10 cellular contexts compared by ENCODE assay signal in the genomic region with DNA sequence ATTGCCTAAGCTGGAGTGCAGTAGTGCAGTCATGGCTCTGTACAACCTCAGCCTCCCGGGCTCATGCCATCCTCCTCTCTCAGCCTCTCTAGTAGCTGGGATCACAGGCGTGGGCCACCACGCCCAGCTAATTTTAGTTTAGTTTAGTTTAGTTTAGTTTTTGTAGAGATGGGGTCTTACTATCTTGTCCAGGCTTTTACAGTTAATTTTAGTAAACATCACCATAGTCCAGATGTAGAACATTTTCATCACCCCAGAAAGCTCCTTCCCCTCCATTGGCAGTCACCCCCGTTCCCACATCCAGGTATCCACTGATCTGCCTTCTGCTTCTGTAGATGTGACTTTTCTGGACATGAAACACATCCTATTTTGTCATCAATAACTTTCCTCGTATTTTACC. TPM values are rescaled to one million over a fixed set of nuclear protein-coding genes. Genes with fewer than 3 reads are reported as not detected.
DNase-seq lines count a peak whose midpoint lies in the region; ATAC-seq, FAIRE-seq and TF ChIP-seq lines count a peak whose summit lies in the region.
"Had no signal": no experiment of that assay in that cellular context is flagged by ENCODE, and none has a peak within 500 bp of the region (broad histone marks: within the 10 kb centered on the region; RNA-seq: fewer than 3 reads in every experiment).

No MANE protein-coding gene starts in this region.

- H3K27me3 ChIP-seq in heart right ventricle (no peaks in the 10 kb centered on the region), HepG2 (ENCODE audit: control insufficient read depth in 1 of 2, insufficient read depth in 2 of 2, low read length in 2 of 2) (no peaks in the 10 kb centered on the region), transverse colon (no peaks in the 10 kb centered on the region)

- no peak overlapping the region for H3K4me2 ChIP-seq in HepG2 (ENCODE audit: low read depth, low read length)
- H3K4me2 ChIP-seq: KMS-11 had no signal

- H3K4me1 ChIP-seq in heart right ventricle (peaks cover 17 to 94% (median 73%) of the 10 kb centered on the region in 9 donors), HepG2 (ENCODE audit: insufficient read depth, low read length) (peaks cover 34% of the 10 kb centered on the region), transverse colon (peaks cover 33 to 55% (median 51%) of the 10 kb centered on the region in 4 donors)

- H3K4me1 Mint-ChIP-seq in activated CD4-positive, alpha-beta memory T cell treated with anti-CD3 and anti-CD28 coated beads, Interleukin-2, amount 10 ng/mL, durations not matched to agents 7 days and 5 days: peaks cover 88% of the 10 kb centered on the region

- no peak overlapping the region for H3K9ac ChIP-seq in HepG2 (ENCODE audit: insufficient read depth, low read depth, low read length)
- H3K9ac ChIP-seq: KMS-11 had no signal

- CTCF ChIA-PET in activated CD4-positive, alpha-beta memory T cell treated with anti-CD3 and anti-CD28 coated beads, Interleukin-2, amount 10 ng/mL, durations not matched to agents 7 days and 5 days (lab: Charles Lee): interaction anchor here (0.6 to 4.0 kb wide), 12 partner anchors 15 to 341 kb away, joined by 3 to 48 read pairs (median 3); a partner anchor contains a TSS
- CTCF ChIA-PET in HepG2 (lab: Yijun Ruan, JAX; ENCODE audit: low intra/inter-chr PET ratio, low total read pairs): no interaction called here

- in situ Hi-C loops in HepG2 (cut with HindIII; ENCODE audit: extremely low pct_ligation_motif_present, low pct_unique_long_range_greater_than_20kb): no loop called here
- in situ Hi-C loops in transverse colon (cut with MboI; ENCODE audit: low pct_ligation_motif_present in 1 of 4, low pct_unique_long_range_greater_than_20kb in 1 of 4, low sequenced_read_pairs in 3 of 4): no loop called here

- peaks cover 22% of the 10 kb centered on the region for H3K79me2 ChIP-seq in HepG2 (ENCODE audit: insufficient read depth, low read length)

- TF ChIP-seq EP300 in HepG2 (IDR thresholded peaks at IDR 0.05; ENCODE audit: low read depth in 2 of 2, low read length in 2 of 2) (no peak), HepG2 (CRISPR knock-in tag; IDR thresholded peaks at IDR 0.05; ENCODE audit: borderline replicate concordance) (no peak), transverse colon (IDR thresholded peaks at IDR 0.05; ENCODE audit: low read depth) (no peak)

- TF ChIP-seq POLR2A in HepG2 (IDR thresholded peaks at IDR 0.05; ENCODE audit: insufficient read depth in 1 of 2, low read depth in 2 of 2, low read length in 2 of 2): no peak
- no peak for TF ChIP-seq POLR2A in transverse colon (IDR thresholded peaks at IDR 0.05)
- no peak for TF ChIP-seq POLR2A in erythroblast (IDR thresholded peaks at IDR 0.05; ENCODE audit: low read length)

- H2AFZ ChIP-seq in HepG2 (ENCODE audit: low read length): no peak overlapping the region

- H3K9me3 Mint-ChIP-seq in activated CD4-positive, alpha-beta memory T cell treated with anti-CD3 and anti-CD28 coated beads, Interleukin-2, amount 10 ng/mL, durations not matched to agents 7 days and 5 days: peaks cover 5% of the 10 kb centered on the region

- H3K27ac Mint-ChIP-seq in activated CD4-positive, alpha-beta memory T cell treated with anti-CD3 and anti-CD28 coated beads, Interleukin-2, amount 10 ng/mL, durations not matched to agents 7 days and 5 days: peak overlapping the region; percentile 90

- H3K27me3 Mint-ChIP-seq in activated CD4-positive, alpha-beta memory T cell treated with anti-CD3 and anti-CD28 coated beads, Interleukin-2, amount 10 ng/mL, durations not matched to agents 7 days and 5 days: no peaks in the 10 kb centered on the region

- FAIRE-seq in HepG2 (lab: Jason Lieb, UNC): no peak

- peaks cover 73% of the 10 kb centered on the region for H3K36me3 Mint-ChIP-seq in activated CD4-positive, alpha-beta memory T cell treated with anti-CD3 and anti-CD28 coated beads, Interleukin-2, amount 10 ng/mL, durations not matched to agents 7 days and 5 days (ENCODE audit: low read depth)

- DNase-seq in heart right ventricle (no peak), Right ventricle myocardium inferior (ENCODE audit: missing footprints) (no peak), HepG2 (ENCODE audit: low spot score) (no peak), transverse colon (no peak), erythroblast (lab: John Stamatoyannopoulos, UW) (no peak), NCI-H774 (lab: John Stamatoyannopoulos, UW) (no peak), HCEC 1CT (no peak)
- DNase-seq in activated CD4-positive, alpha-beta memory T cell treated with anti-CD3 and anti-CD28 coated beads, Interleukin-2, amount 10 ng/mL, durations not matched to agents 7 days and 5 days: no peak

- ATAC-seq in heart right ventricle (no peak), Right ventricle myocardium inferior (no peak), HepG2 (no peak)

- H3K9me3 ChIP-seq in heart right ventricle (no peaks in the 10 kb centered on the region), HepG2 (ENCODE audit: low read length) (no peaks in the 10 kb centered on the region), transverse colon (no peaks in the 10 kb centered on the region)
- H3K9me3 ChIP-seq: mucosa of descending colon had no signal

- H3K4me3 ChIP-seq in heart right ventricle (no peak overlapping the region), HepG2 (replicated peaks in 1 of 3; ENCODE audit: insufficient read depth in 1 of 3, low read depth in 2 of 3, low read length in 3 of 3) (no peak overlapping the region), transverse colon (peak overlapping the region in 1 of 4 donors; percentile 0)
- H3K4me3 ChIP-seq: mucosa of descending colon had no signal

- POLR2A ChIA-PET in activated CD4-positive, alpha-beta memory T cell treated with anti-CD3 and anti-CD28 coated beads, Interleukin-2, amount 10 ng/mL, durations not matched to agents 7 days and 5 days (lab: Charles Lee): interaction anchor here (0.6 to 4.0 kb wide), 15 partner anchors 8 to 333 kb away, joined by 3 to 32 read pairs (median 3); a partner anchor contains a TSS
- POLR2A ChIA-PET in HepG2 (lab: Yijun Ruan, JAX): no interaction called here

- TF ChIP-seq CTCF in heart right ventricle (IDR thresholded peaks at IDR 0.05) (no peak), HepG2 (CRISPR knock-in tag; IDR thresholded peaks at IDR 0.05) (no peak), transverse colon (IDR thresholded peaks at IDR 0.05) (no peak)

- H3K27ac ChIP-seq in heart right ventricle: peak overlapping the region; percentile 29 to 88 (median 52)
- no peak overlapping the region for H3K27ac ChIP-seq in HepG2 (ENCODE audit: extremely low read length, insufficient read depth, low read length)
- peak overlapping the region; percentile 83 to 93 (median 87) for H3K27ac ChIP-seq in transverse colon
- H3K27ac ChIP-seq: KMS-11 had no signal

- no peak for TF ChIP-seq RAD21 in HepG2 (CRISPR knock-in tag; IDR thresholded peaks at IDR 0.05)

- H3K36me3 ChIP-seq in heart right ventricle (peaks cover 0 to 28% (median 10%) of the 10 kb centered on the region in 9 donors), HepG2 (replicated peaks in 1 of 2; ENCODE audit: control insufficient read depth in 1 of 2, insufficient read depth in 2 of 2, low read length in 2 of 2) (peaks cover 7 to 13% of the 10 kb centered on the region in 2 experiments; a peak in 3 of 5 replicates), transverse colon (peaks cover 0 to 7% (median 0%) of the 10 kb centered on the region in 4 donors)

- 82 to 88% methylated on average over 5 of the region's 5 CpGs for WGBS in heart right ventricle, 2 donors
- 95% methylated on average over 5 of the region's 5 CpGs for WGBS in HepG2 (ENCODE audit: low lambda C conversion rate)
- WGBS in transverse colon (ENCODE audit: low coverage in 1 of 2), 2 donors: 72 to 82% methylated on average over 2 to 5 of the region's 5 CpGs

- peak overlapping the region; percentile 69 for H3K4me3 Mint-ChIP-seq in activated CD4-positive, alpha-beta memory T cell treated with anti-CD3 and anti-CD28 coated beads, Interleukin-2, amount 10 ng/mL, durations not matched to agents 7 days and 5 days

- no peaks in the 10 kb centered on the region for H4K20me1 ChIP-seq in HepG2 (ENCODE audit: insufficient read depth, low read length)

- intact Hi-C loops in heart right ventricle (cut with DNase I): no loop called here
- intact Hi-C loops in Right ventricle myocardium inferior (cut with DNase I): no loop called here
- intact Hi-C loops in HepG2 (cut with micrococcal nuclease; ENCODE audit: unreplicated experiment): no loop called here
- intact Hi-C loops in transverse colon (cut with DNase I; ENCODE audit: low total_unique reads): no loop called here

- BruUV-seq in HepG2 (replicated peaks; lab: Mats Ljungman, UMichigan): no TSS peak

RNA-seq across cellular contexts. Expression of a gene that starts 41.1 kb away (rescaled TPM):
- total RNA-seq in heart right ventricle (100 to 1,000 TPM; 118 to 206 (median 135) TPM), Right ventricle myocardium inferior (177 TPM), HepG2 (2016; rRNA removed; fragmentation: Illumina TruSeq; extraction: Trizol) (41.7 and 48.2 TPM in 2 replicates), transverse colon (1,000 to 10,000 TPM in 1 of 4 donors, 100 to 1,000 TPM in 3; 469 to 1,152 (median 585) TPM)
- polyA plus RNA-seq in heart right ventricle (100 to 1,000 TPM in 1 of 2 donors, 10 to 100 TPM in 1; 78.9 to 110 TPM), HepG2 (2011; rRNA removed) (59.8 and 67.0 TPM in 2 replicates)
- 100 to 1,000 TPM; 277 to 288 TPM for total RNA-seq in activated CD4-positive, alpha-beta memory T cell treated with anti-CD3 and anti-CD28 coated beads, Interleukin-2, amount 10 ng/mL, durations not matched to agents 7 days and 5 days
- total RNA-seq in HepG2 (2016; cell fraction: cytosol; rRNA removed; fragmentation: Illumina TruSeq; extraction: Trizol; ENCODE audit: low read depth): 19.9 and 21.9 TPM in 2 replicates
- total RNA-seq in HepG2 (2016; cell fraction: insoluble cytoplasmic fraction; rRNA removed; fragmentation: Illumina TruSeq; extraction: Trizol): 37.7 and 40.5 TPM in 2 replicates
- total RNA-seq in HepG2 (2016; cell fraction: membrane; rRNA removed; fragmentation: Illumina TruSeq; extraction: Trizol): 29.4 and 31.2 TPM in 2 replicates
- 56.9 and 61.6 TPM in 2 replicates for total RNA-seq in HepG2 (2016; cell fraction: nucleus; rRNA removed; fragmentation: Illumina TruSeq; extraction: Trizol)
- 29.1 and 41.0 TPM in 2 replicates for polyA plus RNA-seq in HepG2 (2011; cell fraction: cytosol; rRNA removed)
- polyA plus RNA-seq in HepG2 (2011; cell fraction: nucleus; rRNA removed): 155 and 203 TPM in 2 replicates
- 44.2 and 57.9 TPM in 2 replicates for polyA plus RNA-seq in HepG2 (2012)
- polyA plus RNA-seq in HepG2 (2016; cell fraction: cytosol; fragmentation: Illumina TruSeq; extraction: Trizol; ENCODE audit: low read depth): 8.6 and 9.0 TPM in 2 replicates
- polyA plus RNA-seq in HepG2 (2016; cell fraction: insoluble cytoplasmic fraction; fragmentation: Illumina TruSeq; extraction: Trizol; ENCODE audit: low read depth): 39.4 and 48.6 TPM in 2 replicates
- 18.1 and 20.6 TPM in 2 replicates for polyA plus RNA-seq in HepG2 (2016; cell fraction: membrane; fragmentation: Illumina TruSeq; extraction: Trizol; ENCODE audit: low read depth)
- 87.0 and 94.1 TPM in 2 replicates for polyA plus RNA-seq in HepG2 (2016; cell fraction: nucleus; fragmentation: Illumina TruSeq; extraction: Trizol; ENCODE audit: insufficient read depth, low read depth)
- polyA minus RNA-seq in HepG2 (2011; rRNA and poly(A)+ RNA removed; ENCODE audit: low replicate concordance): 200 and 264 TPM in 2 replicates
- 44.4 and 50.0 TPM in 2 replicates for polyA minus RNA-seq in HepG2 (2011; cell fraction: cytosol; rRNA and poly(A)+ RNA removed)
- polyA minus RNA-seq in HepG2 (2011; cell fraction: nucleus; rRNA and poly(A)+ RNA removed): 143 and 162 TPM in 2 replicates

RNA-seq across cellular contexts. Expression of a gene that starts 57.7 kb away (rescaled TPM):
- 10 to 100 TPM; 24.3 to 33.1 (median 26.5) TPM for total RNA-seq in heart right ventricle
- polyA plus RNA-seq in heart right ventricle: 10 to 100 TPM; 43.6 to 92.3 TPM
- total RNA-seq in Right ventricle myocardium inferior: 28.0 TPM
- 10 to 100 TPM; 24.0 to 26.4 TPM for total RNA-seq in activated CD4-positive, alpha-beta memory T cell treated with anti-CD3 and anti-CD28 coated beads, Interleukin-2, amount 10 ng/mL, durations not matched to agents 7 days and 5 days
- total RNA-seq in HepG2 (2016; rRNA removed; fragmentation: Illumina TruSeq; extraction: Trizol): 33.0 and 38.6 TPM in 2 replicates
- total RNA-seq in HepG2 (2016; cell fraction: cytosol; rRNA removed; fragmentation: Illumina TruSeq; extraction: Trizol; ENCODE audit: low read depth): 19.1 and 20.1 TPM in 2 replicates
- total RNA-seq in HepG2 (2016; cell fraction: insoluble cytoplasmic fraction; rRNA removed; fragmentation: Illumina TruSeq; extraction: Trizol): 36.0 and 39.4 TPM in 2 replicates
- total RNA-seq in HepG2 (2016; cell fraction: membrane; rRNA removed; fragmentation: Illumina TruSeq; extraction: Trizol): 12.2 and 12.9 TPM in 2 replicates
- 31.9 and 35.0 TPM in 2 replicates for total RNA-seq in HepG2 (2016; cell fraction: nucleus; rRNA removed; fragmentation: Illumina TruSeq; extraction: Trizol)
- polyA plus RNA-seq in HepG2 (2011; rRNA removed): 41.6 and 55.6 TPM in 2 replicates
- polyA plus RNA-seq in HepG2 (2011; cell fraction: cytosol; rRNA removed): 25.8 and 39.0 TPM in 2 replicates
- polyA plus RNA-seq in HepG2 (2011; cell fraction: nucleus; rRNA removed): 270 and 290 TPM in 2 replicates
- 27.7 and 35.3 TPM in 2 replicates for polyA plus RNA-seq in HepG2 (2012)
- 11.2 and 12.9 TPM in 2 replicates for polyA plus RNA-seq in HepG2 (2016; cell fraction: cytosol; fragmentation: Illumina TruSeq; extraction: Trizol; ENCODE audit: low read depth)
- polyA plus RNA-seq in HepG2 (2016; cell fraction: insoluble cytoplasmic fraction; fragmentation: Illumina TruSeq; extraction: Trizol; ENCODE audit: low read depth): 38.0 and 39.9 TPM in 2 replicates
- 12.7 and 13.2 TPM in 2 replicates for polyA plus RNA-seq in HepG2 (2016; cell fraction: membrane; fragmentation: Illumina TruSeq; extraction: Trizol; ENCODE audit: low read depth)
- 92.8 and 94.8 TPM in 2 replicates for polyA plus RNA-seq in HepG2 (2016; cell fraction: nucleus; fragmentation: Illumina TruSeq; extraction: Trizol; ENCODE audit: insufficient read depth, low read depth)
- polyA minus RNA-seq in HepG2 (2011; rRNA and poly(A)+ RNA removed; ENCODE audit: low replicate concordance): 26.7 and 36.3 TPM in 2 replicates
- 8.2 and 12.2 TPM in 2 replicates for polyA minus RNA-seq in HepG2 (2011; cell fraction: cytosol; rRNA and poly(A)+ RNA removed)
- 15.5 and 18.7 TPM in 2 replicates for polyA minus RNA-seq in HepG2 (2011; cell fraction: nucleus; rRNA and poly(A)+ RNA removed)
- 100 to 1,000 TPM in 1 of 4 donors, 10 to 100 TPM in 3; 28.5 to 201 (median 39.9) TPM for total RNA-seq in transverse colon
